In genomic region chr20:61636531-61637116, GRCh38 we compare ENCODE assay signal across 19 cellular contexts.
DNase-seq lines count a peak whose midpoint lies in the region; ATAC-seq and TF ChIP-seq lines count a peak whose summit lies in the region.
"Had no signal": no experiment of that assay in that cellular context is flagged by ENCODE, and none has a peak within 500 bp of the region (broad histone marks: within the 10 kb centered on the region; RNA-seq: fewer than 3 reads in every experiment).

No MANE protein-coding gene starts in this region.

- peaks cover 0 to 4% of the 10 kb centered on the region in 2 donors for H3K27me3 Mint-ChIP-seq in natural killer cell treated with Interleukin-12 subunit alpha and Interleukin-12 subunit beta and Interleukin-15 and Interleukin-18, amount 100 ng/mL, for 72 hours
- no peaks in the 10 kb centered on the region for H3K27me3 Mint-ChIP-seq in natural killer cell (ENCODE audit: low read depth in 2 of 2)
- peaks cover 16% of the 10 kb centered on the region for H3K27me3 Mint-ChIP-seq in WTC11 (ENCODE audit: low read depth)
- H3K27me3 Mint-ChIP-seq: CD4-positive, alpha-beta T cell had no signal

- CTCF ChIA-PET in WTC11 (lab: Charles Lee): no interaction called here

- H3K4me1 Mint-ChIP-seq in natural killer cell treated with Interleukin-12 subunit alpha and Interleukin-12 subunit beta and Interleukin-15 and Interleukin-18, amount 100 ng/mL, for 72 hours (ENCODE audit: low read depth in 2 of 2): no peaks in the 10 kb centered on the region
- H3K4me1 Mint-ChIP-seq in natural killer cell: no peaks in the 10 kb centered on the region
- H3K4me1 Mint-ChIP-seq in WTC11: peaks cover 16% of the 10 kb centered on the region

- peak; percentile 37 for DNase-seq in natural killer cell treated with Interleukin-12 subunit alpha and Interleukin-12 subunit beta and Interleukin-15 and Interleukin-18, amount 100 ng/mL, for 72 hours (ENCODE audit: low spot score)
- DNase-seq in natural killer cell (no peak), WTC11 (ENCODE audit: low spot score) (peak; percentile 30), iPS-NIHi11 (ENCODE audit: low spot score) (peak; percentile 35), NK-92 (lab: John Stamatoyannopoulos, UW; ENCODE audit: unreplicated experiment) (no peak), NCI-H1105 treated with DMSO at 0.1 percent for 48 hours (lab: John Stamatoyannopoulos, UW) (no peak)
- DNase-seq: CD4-positive, alpha-beta T cell; COR-L47; GOT3; IMR-90; KG1; MG63; NCI-H2029; NCI-H446 treated with DMSO at 0.1 percent for 48 hours; NCI-H526; NCI-H82; RPMI8226; SHP77 treated with DMSO at 0.1 percent for 48 hours had no signal

- intact Hi-C loops in natural killer cell (cut with micrococcal nuclease): no loop called here

- H3K27ac Mint-ChIP-seq in natural killer cell treated with Interleukin-12 subunit alpha and Interleukin-12 subunit beta and Interleukin-15 and Interleukin-18, amount 100 ng/mL, for 72 hours: no peak overlapping the region
- H3K27ac Mint-ChIP-seq in natural killer cell (no peak overlapping the region), WTC11 (no peak overlapping the region)
- H3K27ac Mint-ChIP-seq: CD4-positive, alpha-beta T cell had no signal

- no peak overlapping the region for H3K4me3 Mint-ChIP-seq in natural killer cell treated with Interleukin-12 subunit alpha and Interleukin-12 subunit beta and Interleukin-15 and Interleukin-18, amount 100 ng/mL, for 72 hours
- H3K4me3 Mint-ChIP-seq in natural killer cell (no peak overlapping the region), WTC11 (0 out of 2 replicates have a peak overlapping the region, but pooled peaks have one; percentile 3)
- H3K4me3 Mint-ChIP-seq: CD4-positive, alpha-beta T cell had no signal

- H3K36me3 Mint-ChIP-seq in natural killer cell treated with Interleukin-12 subunit alpha and Interleukin-12 subunit beta and Interleukin-15 and Interleukin-18, amount 100 ng/mL, for 72 hours: no peaks in the 10 kb centered on the region
- H3K36me3 Mint-ChIP-seq in natural killer cell (no peaks in the 10 kb centered on the region), WTC11 (no peaks in the 10 kb centered on the region)

- no peak for ATAC-seq in natural killer cell treated with Interleukin-12 subunit alpha and Interleukin-12 subunit beta and Interleukin-15 and Interleukin-18, amount 100 ng/mL, for 72 hours
- ATAC-seq in natural killer cell (no peak), WTC11 (peak; percentile 35; the same call in 1 of the 2 replicates), GM18519 (IDR thresholded peaks at IDR 0.05; ENCODE audit: low FRiP score, unreplicated experiment) (no peak)

- POLR2A ChIA-PET in WTC11 (lab: Charles Lee): no interaction called here

- H3K9me3 Mint-ChIP-seq in natural killer cell treated with Interleukin-12 subunit alpha and Interleukin-12 subunit beta and Interleukin-15 and Interleukin-18, amount 100 ng/mL, for 72 hours: peaks cover 3% of the 10 kb centered on the region
- peaks cover 4 to 7% of the 10 kb centered on the region in 2 donors for H3K9me3 Mint-ChIP-seq in natural killer cell
- H3K9me3 Mint-ChIP-seq in WTC11: peaks cover 4% of the 10 kb centered on the region; the same call in 1 of the 2 replicates
- H3K9me3 Mint-ChIP-seq: CD4-positive, alpha-beta T cell had no signal

- TF ChIP-seq CTCF in natural killer cell (IDR thresholded peaks at IDR 0.05) (no peak), WTC11 (IDR thresholded peaks at IDR 0.05) (no peak)

TF ChIP-seq in WTC11, 78 proteins besides CTCF, POLR2A, EP300 and RAD21:
- TF ChIP-seq SMAD4 (CRISPR knock-in tag; IDR thresholded peaks at IDR 0.05) (no peak), ZNF423 (CRISPR knock-in tag; IDR thresholded peaks at IDR 0.05) (peak; percentile 48; the same call in 1 of the 2 replicates)

Comparison
In these comparisons a context has a peak if more than half of its experiments do, and no peak if none do; other contexts are left out.
1. DNase-seq: peak in natural killer cell treated with Interleukin-12 subunit alpha and Interleukin-12 subunit beta and Interleukin-15 and Interleukin-18, amount 100 ng/mL, for 72 hours (single experiment), WTC11 (single experiment) and iPS-NIHi11 (single experiment); none in natural killer cell (single experiment), NK-92 (single experiment) and NCI-H1105 treated with DMSO at 0.1 percent for 48 hours (single experiment).